In genomic region chr20:23641936-23642751, GRCh38 we compare ENCODE assay signal across 12 cellular contexts. TPM values are rescaled to one million over a fixed set of nuclear protein-coding genes. Genes with fewer than 3 reads are reported as not detected.
DNase-seq lines count a peak whose midpoint lies in the region; ATAC-seq and TF ChIP-seq lines count a peak whose summit lies in the region.
"Had no signal": no experiment of that assay in that cellular context is flagged by ENCODE, and none has a peak within 500 bp of the region (broad histone marks: within the 10 kb centered on the region; RNA-seq: fewer than 3 reads in every experiment).

No MANE protein-coding gene starts in this region.

- H3K27me3 Mint-ChIP-seq in naive thymus-derived CD4-positive, alpha-beta T cell: peaks cover 0 to 24% (median 6%) of the 10 kb centered on the region in 5 donors
- H3K27me3 Mint-ChIP-seq in activated T-helper 1 cell treated with anti-CD3 and anti-CD28 coated beads, Interleukin-12 subunit alpha, Interleukin-12 subunit beta, Interleukin-2, Interleukin-4 antibody, amounts not matched to agents 30 ng/mL and 10 ng/mL and 1 ng/mL, durations not matched to agents 14 hours and 24 hours and 36 hours (ENCODE audit: insufficient read depth): peaks cover 8% of the 10 kb centered on the region
- H3K27me3 Mint-ChIP-seq in effector memory CD8-positive, alpha-beta T cell: peaks cover 9 to 28% of the 10 kb centered on the region in 2 donors

- no peak overlapping the region for H3K27ac Mint-ChIP-seq in naive thymus-derived CD4-positive, alpha-beta T cell
- no peak overlapping the region for H3K27ac Mint-ChIP-seq in activated T-helper 1 cell treated with anti-CD3 and anti-CD28 coated beads, Interleukin-12 subunit alpha, Interleukin-12 subunit beta, Interleukin-2, Interleukin-4 antibody, amounts not matched to agents 30 ng/mL and 10 ng/mL and 1 ng/mL, durations not matched to agents 14 hours and 24 hours and 36 hours
- no peak overlapping the region for H3K27ac Mint-ChIP-seq in effector memory CD8-positive, alpha-beta T cell

- CTCF ChIA-PET in BJ (lab: Yijun Ruan, JAX): no interaction called here
- CTCF ChIA-PET in naive thymus-derived CD4-positive, alpha-beta T cell (lab: Charles Lee): no interaction called here

- POLR2A ChIA-PET in BJ (lab: Charles Lee): no interaction called here
- POLR2A ChIA-PET in naive thymus-derived CD4-positive, alpha-beta T cell (lab: Charles Lee): no interaction called here

- H3K36me3 ChIP-seq in BJ (ENCODE audit: control insufficient read depth, insufficient read depth, low read length) (no peaks in the 10 kb centered on the region), aorta (ENCODE audit: control insufficient read depth in 1 of 2, insufficient read depth in 2 of 2, low read length in 1 of 2) (no peaks in the 10 kb centered on the region)
- H3K36me3 ChIP-seq in naive thymus-derived CD4-positive, alpha-beta T cell (ENCODE audit: control insufficient read depth in 2 of 3, insufficient read depth in 3 of 3, low read length in 3 of 3): no peaks in the 10 kb centered on the region
- H3K36me3 ChIP-seq: spleen had no signal

- no peaks in the 10 kb centered on the region for H3K4me1 ChIP-seq in naive thymus-derived CD4-positive, alpha-beta T cell (ENCODE audit: control insufficient read depth in 2 of 2, insufficient read depth in 2 of 2, low read length in 2 of 2)
- H3K4me1 ChIP-seq in aorta (ENCODE audit: control insufficient read depth in 1 of 2, insufficient read depth in 2 of 2, low read length in 2 of 2): no peaks in the 10 kb centered on the region

- 60 to 64% methylated on average over 12 of the region's 12 CpGs for WGBS in aorta, 2 donors

- no peak overlapping the region for H3K4me3 Mint-ChIP-seq in naive thymus-derived CD4-positive, alpha-beta T cell
- H3K4me3 Mint-ChIP-seq in activated T-helper 1 cell treated with anti-CD3 and anti-CD28 coated beads, Interleukin-12 subunit alpha, Interleukin-12 subunit beta, Interleukin-2, Interleukin-4 antibody, amounts not matched to agents 30 ng/mL and 10 ng/mL and 1 ng/mL, durations not matched to agents 14 hours and 24 hours and 36 hours: no peak overlapping the region
- no peak overlapping the region for H3K4me3 Mint-ChIP-seq in effector memory CD8-positive, alpha-beta T cell

- H3K9me3 ChIP-seq in naive thymus-derived CD4-positive, alpha-beta T cell (ENCODE audit: control insufficient read depth in 2 of 3, low read length in 3 of 3): no peaks in the 10 kb centered on the region
- H3K9me3 ChIP-seq in aorta (ENCODE audit: control insufficient read depth, low read length): no peaks in the 10 kb centered on the region
- H3K9me3 ChIP-seq: spleen had no signal

- TF ChIP-seq CTCF in BJ (IDR thresholded peaks at IDR 0.05; ENCODE audit: insufficient read depth, low read depth, low read length) (no peak), NB4 (IDR thresholded peaks at IDR 0.05; ENCODE audit: low read depth, low read length) (no peak), epithelial cell of esophagus (IDR thresholded peaks at IDR 0.05; ENCODE audit: insufficient read depth, low read depth, low read length, missing control alignments) (no peak)

- H3K27me3 ChIP-seq in BJ (ENCODE audit: control insufficient read depth, insufficient read depth, low read length): no peaks in the 10 kb centered on the region
- H3K27me3 ChIP-seq in naive thymus-derived CD4-positive, alpha-beta T cell (ENCODE audit: control insufficient read depth in 2 of 2, insufficient read depth in 2 of 2, low read length in 2 of 2): no peaks in the 10 kb centered on the region
- no peaks in the 10 kb centered on the region for H3K27me3 ChIP-seq in aorta (ENCODE audit: control insufficient read depth in 1 of 2, insufficient read depth in 2 of 2, low read length in 1 of 2)

- ATAC-seq in naive thymus-derived CD4-positive, alpha-beta T cell: peak; percentile 62
- ATAC-seq in effector memory CD8-positive, alpha-beta T cell (replicated peaks): no peak
- no peak for ATAC-seq in HG03457 (IDR thresholded peaks at IDR 0.05; ENCODE audit: unreplicated experiment)
- no peak for ATAC-seq in aorta (ENCODE audit: low FRiP score)

- intact Hi-C loops in naive thymus-derived CD4-positive, alpha-beta T cell (cut with micrococcal nuclease): no loop called here
- intact Hi-C loops in activated T-helper 1 cell treated with anti-CD3 and anti-CD28 coated beads, Interleukin-12 subunit alpha, Interleukin-12 subunit beta, Interleukin-2, Interleukin-4 antibody, amounts not matched to agents 30 ng/mL and 10 ng/mL and 1 ng/mL, durations not matched to agents 14 hours and 24 hours and 36 hours (cut with micrococcal nuclease): no loop called here
- intact Hi-C loops in aorta (cut with DNase I): no loop called here

- DNase-seq in BJ (ENCODE audit: low read depth) (peak; percentile 35), NB4 (ENCODE audit: low read depth) (peak; percentile 77), epithelial cell of esophagus (ENCODE audit: low read depth) (peak; percentile 87), aorta (no peak)
- DNase-seq in naive thymus-derived CD4-positive, alpha-beta T cell: no peak
- no peak for DNase-seq in activated T-helper 1 cell treated with anti-CD3 and anti-CD28 coated beads, Interleukin-12 subunit alpha, Interleukin-12 subunit beta, Interleukin-2, Interleukin-4 antibody, amounts not matched to agents 30 ng/mL and 10 ng/mL and 1 ng/mL, durations not matched to agents 14 hours and 24 hours and 36 hours (ENCODE audit: low spot score)
- DNase-seq in effector memory CD8-positive, alpha-beta T cell: no peak
- DNase-seq: DMS53, spleen had no signal

- H3K27ac ChIP-seq in naive thymus-derived CD4-positive, alpha-beta T cell (ENCODE audit: low read depth, low read length): no peak overlapping the region
- no peak overlapping the region for H3K27ac ChIP-seq in aorta (ENCODE audit: low read depth in 1 of 2, low read length in 2 of 2)

- H3K4me3 ChIP-seq in BJ (ENCODE audit: low read depth, low read length) (no peak overlapping the region), NB4 (ENCODE audit: low read depth, low read length) (no peak overlapping the region), epithelial cell of esophagus (ENCODE audit: low read length) (no peak overlapping the region), aorta (ENCODE audit: low read length in 2 of 2) (no peak overlapping the region)
- H3K4me3 ChIP-seq in naive thymus-derived CD4-positive, alpha-beta T cell (ENCODE audit: low read length): no peak overlapping the region
- H3K4me3 ChIP-seq: spleen had no signal

- H3K36me3 Mint-ChIP-seq in naive thymus-derived CD4-positive, alpha-beta T cell: no peaks in the 10 kb centered on the region
- H3K36me3 Mint-ChIP-seq in activated T-helper 1 cell treated with anti-CD3 and anti-CD28 coated beads, Interleukin-12 subunit alpha, Interleukin-12 subunit beta, Interleukin-2, Interleukin-4 antibody, amounts not matched to agents 30 ng/mL and 10 ng/mL and 1 ng/mL, durations not matched to agents 14 hours and 24 hours and 36 hours (ENCODE audit: low read depth): no peaks in the 10 kb centered on the region
- no peaks in the 10 kb centered on the region for H3K36me3 Mint-ChIP-seq in effector memory CD8-positive, alpha-beta T cell (ENCODE audit: insufficient read depth)

- peaks cover 0 to 12% (median under 1%) of the 10 kb centered on the region in 7 donors for H3K4me1 Mint-ChIP-seq in naive thymus-derived CD4-positive, alpha-beta T cell
- no peaks in the 10 kb centered on the region for H3K4me1 Mint-ChIP-seq in activated T-helper 1 cell treated with anti-CD3 and anti-CD28 coated beads, Interleukin-12 subunit alpha, Interleukin-12 subunit beta, Interleukin-2, Interleukin-4 antibody, amounts not matched to agents 30 ng/mL and 10 ng/mL and 1 ng/mL, durations not matched to agents 14 hours and 24 hours and 36 hours (ENCODE audit: low read depth)
- H3K4me1 Mint-ChIP-seq in effector memory CD8-positive, alpha-beta T cell (ENCODE audit: low read depth in 2 of 2): peaks cover 0 to 3% of the 10 kb centered on the region in 2 donors

- H3K9me3 Mint-ChIP-seq in naive thymus-derived CD4-positive, alpha-beta T cell: no peaks in the 10 kb centered on the region
- no peaks in the 10 kb centered on the region for H3K9me3 Mint-ChIP-seq in activated T-helper 1 cell treated with anti-CD3 and anti-CD28 coated beads, Interleukin-12 subunit alpha, Interleukin-12 subunit beta, Interleukin-2, Interleukin-4 antibody, amounts not matched to agents 30 ng/mL and 10 ng/mL and 1 ng/mL, durations not matched to agents 14 hours and 24 hours and 36 hours
- H3K9me3 Mint-ChIP-seq in effector memory CD8-positive, alpha-beta T cell: no peaks in the 10 kb centered on the region

- TF ChIP-seq POLR2A in NB4 (IDR thresholded peaks at IDR 0.05; ENCODE audit: extremely low read depth, insufficient read length): no peak

RNA-seq across cellular contexts. Expression of gene CST3, which starts 4.4 kb away (rescaled TPM):
- polyA plus RNA-seq in BJ (2011; rRNA removed) (296 and 458 TPM in 2 replicates), aorta (1,000 to 10,000 TPM in 1 of 2 donors, 100 to 1,000 TPM in 1; 584 to 1,561 TPM)
- polyA minus RNA-seq in BJ (2011; rRNA and poly(A)+ RNA removed): 161 and 215 TPM in 2 replicates
- 100 to 1,000 TPM in 1 of 5 experiments, 10 to 100 TPM in 3, 1 to 10 TPM in 1; 1.7 to 520 (median 22.2) TPM for total RNA-seq in naive thymus-derived CD4-positive, alpha-beta T cell
- polyA plus RNA-seq in naive thymus-derived CD4-positive, alpha-beta T cell: 1 to 10 TPM; 2.5 to 5.5 TPM
- total RNA-seq in activated T-helper 1 cell treated with anti-CD3 and anti-CD28 coated beads, Interleukin-12 subunit alpha, Interleukin-12 subunit beta, Interleukin-2, Interleukin-4 antibody, amounts not matched to agents 30 ng/mL and 10 ng/mL and 1 ng/mL, durations not matched to agents 14 hours and 24 hours and 36 hours: 0.31 and 0.61 TPM in 2 replicates
- total RNA-seq in aorta: 1,000 to 10,000 TPM in 1 of 2 donors, 100 to 1,000 TPM in 1; 837 to 1,105 TPM

RNA-seq across cellular contexts. Expression of gene CST9, which starts 36.4 kb away (rescaled TPM):
- polyA plus RNA-seq in BJ (2011; rRNA removed) (not detected in 2 replicates), aorta (not detected)
- polyA minus RNA-seq in BJ (2011; rRNA and poly(A)+ RNA removed): not detected in 2 replicates
- not detected for total RNA-seq in naive thymus-derived CD4-positive, alpha-beta T cell
- not detected for polyA plus RNA-seq in naive thymus-derived CD4-positive, alpha-beta T cell
- not detected in 2 replicates for total RNA-seq in activated T-helper 1 cell treated with anti-CD3 and anti-CD28 coated beads, Interleukin-12 subunit alpha, Interleukin-12 subunit beta, Interleukin-2, Interleukin-4 antibody, amounts not matched to agents 30 ng/mL and 10 ng/mL and 1 ng/mL, durations not matched to agents 14 hours and 24 hours and 36 hours
- total RNA-seq in aorta: not detected
- total RNA-seq: SK-MEL-5, spleen, urinary bladder had no signal
- polyA plus RNA-seq: spleen, urinary bladder had no signal

RNA-seq across cellular contexts. Expression of gene CST4, which starts 46.7 kb away (rescaled TPM):
- not detected in 2 replicates for polyA plus RNA-seq in BJ (2011; rRNA removed)
- polyA minus RNA-seq in BJ (2011; rRNA and poly(A)+ RNA removed): not detected in 2 replicates
- total RNA-seq in naive thymus-derived CD4-positive, alpha-beta T cell: not detected
- polyA plus RNA-seq in naive thymus-derived CD4-positive, alpha-beta T cell: not detected
- not detected in 2 replicates for total RNA-seq in activated T-helper 1 cell treated with anti-CD3 and anti-CD28 coated beads, Interleukin-12 subunit alpha, Interleukin-12 subunit beta, Interleukin-2, Interleukin-4 antibody, amounts not matched to agents 30 ng/mL and 10 ng/mL and 1 ng/mL, durations not matched to agents 14 hours and 24 hours and 36 hours
- not detected for total RNA-seq in aorta
- not detected for polyA plus RNA-seq in aorta
- total RNA-seq: SK-MEL-5, spleen, urinary bladder had no signal
- polyA plus RNA-seq: spleen, urinary bladder had no signal

Comparison
In these comparisons a context has a peak if more than half of its experiments do, and no peak if none do; other contexts are left out.
1. DNase-seq: peak in BJ (single experiment), NB4 (single experiment) and epithelial cell of esophagus (single experiment); none in naive thymus-derived CD4-positive, alpha-beta T cell (0 of 9), activated T-helper 1 cell treated with anti-CD3 and anti-CD28 coated beads, Interleukin-12 subunit alpha, Interleukin-12 subunit beta, Interleukin-2, Interleukin-4 antibody, amounts not matched to agents 30 ng/mL and 10 ng/mL and 1 ng/mL, durations not matched to agents 14 hours and 24 hours and 36 hours (single experiment), effector memory CD8-positive, alpha-beta T cell (0 of 3) and aorta (0 of 2).